In the genomic region with DNA sequence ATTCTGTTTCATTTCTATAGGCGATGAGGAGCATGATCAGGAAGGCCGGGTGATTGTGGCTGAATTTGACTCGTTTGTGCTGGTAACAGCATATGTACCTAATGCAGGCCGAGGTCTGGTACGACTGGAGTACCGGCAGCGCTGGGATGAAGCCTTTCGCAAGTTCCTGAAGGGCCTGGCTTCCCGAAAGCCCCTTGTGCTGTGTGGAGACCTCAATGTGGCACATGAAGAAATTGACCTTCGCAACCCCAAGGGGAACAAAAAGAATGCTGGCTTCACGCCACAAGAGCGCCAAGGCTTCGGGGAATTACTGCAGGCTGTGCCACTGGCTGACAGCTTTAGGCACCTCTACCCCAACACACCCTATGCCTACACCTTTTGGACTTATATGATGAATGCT, we compare ENCODE assay signal across 15 cellular contexts. TPM values are rescaled to one million over a fixed set of nuclear protein-coding genes. Genes with fewer than 3 reads are reported as not detected.
A peak's percentile ranks its signal among the peaks of the same experiment; 100 is the strongest.
DNase-seq lines count a peak whose midpoint lies in the region; ATAC-seq and TF ChIP-seq lines count a peak whose summit lies in the region.
"Had no signal": no experiment of that assay in that cellular context is flagged by ENCODE, and none has a peak within 500 bp of the region (broad histone marks: within the 10 kb centered on the region; RNA-seq: fewer than 3 reads in every experiment).

No MANE protein-coding gene starts in this region.

- H3K27me3 Mint-ChIP-seq in type B pancreatic cell = peaks cover 3% of the 10 kb centered on the region
- H3K27me3 Mint-ChIP-seq: CD4-positive, alpha-beta memory T cell had no signal

- no peaks in the 10 kb centered on the region for H3K9me2 ChIP-seq in GM23248 (ENCODE audit: insufficient read depth)

- H2AFZ ChIP-seq in ACC112 (ENCODE audit: low read length, unreplicated experiment) = no peak overlapping the region
- no peak overlapping the region for H2AFZ ChIP-seq in GM23248

- no peaks in the 10 kb centered on the region for H4K20me1 ChIP-seq in GM23248 (ENCODE audit: insufficient read depth)

- peaks cover 64% of the 10 kb centered on the region for H3K79me2 ChIP-seq in ACC112 (ENCODE audit: control insufficient read depth, insufficient read depth, low read length, unreplicated experiment)
- peaks cover 76% of the 10 kb centered on the region for H3K79me2 ChIP-seq in GM23248 (ENCODE audit: insufficient read depth)

- H3K36me3 Mint-ChIP-seq in type B pancreatic cell = peaks cover 23% of the 10 kb centered on the region

- ATAC-seq in GM21528 (IDR thresholded peaks at IDR 0.05; ENCODE audit: low FRiP score, unreplicated experiment) = no peak
- ATAC-seq in GM21367 (IDR thresholded peaks at IDR 0.05; ENCODE audit: unreplicated experiment) = no peak
- ATAC-seq: right cardiac atrium had no signal

- 82 to 85% methylated on average over 13 of the region's 13 CpGs for WGBS in GM23248 (ENCODE audit: low coverage in 1 of 2, low lambda C conversion rate in 2 of 2, missing lambda C conversion rate in 2 of 2), 2 experiments
- WGBS in mesodermal cell (ENCODE audit: insufficient coverage in 2 of 2), 2 experiments = 90 to 97% methylated on average over 12 to 13 of the region's 13 CpGs

- H3K4me1 Mint-ChIP-seq in type B pancreatic cell (ENCODE audit: unreplicated experiment) = peaks cover 24% of the 10 kb centered on the region

- peak overlapping the region; percentile 93; the same call in 1 of the 2 replicates for H3K27ac ChIP-seq in ACC112 (ENCODE audit: low read depth, low read length)
- peak overlapping the region; percentile 98 for H3K27ac ChIP-seq in GM23248
- H3K27ac ChIP-seq in RWPE1 = peak overlapping the region; percentile 56
- no peak overlapping the region for H3K27ac ChIP-seq in mesodermal cell (ENCODE audit: low read depth, low read length, severe bottlenecking)
- H3K27ac ChIP-seq: ascending aorta had no signal

- H3K4me1 ChIP-seq in ACC112 (ENCODE audit: control insufficient read depth, insufficient read depth, low read length, unreplicated experiment) = peaks cover 33% of the 10 kb centered on the region
- H3K4me1 ChIP-seq in GM23248 (ENCODE audit: insufficient read depth) = peaks cover 28% of the 10 kb centered on the region
- H3K4me1 ChIP-seq in mesodermal cell (ENCODE audit: control insufficient read depth, insufficient read depth, low read length, poor library complexity, severe bottlenecking) = peaks cover 20% of the 10 kb centered on the region

- POLR2A ChIA-PET in RWPE1 (lab: Yijun Ruan, JAX; ENCODE audit: low non-redundant PET) = no interaction called here

- H3K4me3 ChIP-seq in ACC112 (ENCODE audit: low read depth, low read length) (peak overlapping the region; percentile 93), GM23248 (peak overlapping the region; percentile 88), mesodermal cell (ENCODE audit: extremely low read depth, insufficient read depth, low read length, poor library complexity, severe bottlenecking) (peak overlapping the region; percentile 82)
- H3K4me3 ChIP-seq: ascending aorta had no signal

- peaks cover 18% of the 10 kb centered on the region; the same call in 1 of the 2 replicates for H3K36me3 ChIP-seq in ACC112 (ENCODE audit: insufficient read depth, low read length)
- H3K36me3 ChIP-seq in GM23248 (ENCODE audit: low read depth) = peaks cover 18% of the 10 kb centered on the region; the same call in 1 of the 2 replicates
- peaks cover 61% of the 10 kb centered on the region for H3K36me3 ChIP-seq in mesodermal cell (ENCODE audit: control insufficient read depth, insufficient read depth, low read length)

- no peak overlapping the region for H3K27ac Mint-ChIP-seq in type B pancreatic cell

- peaks cover 4% of the 10 kb centered on the region for H3K9me3 Mint-ChIP-seq in type B pancreatic cell
- H3K9me3 Mint-ChIP-seq: CD4-positive, alpha-beta memory T cell had no signal

- in situ Hi-C loops in GM23248 (cut with MboI) = no loop called here

- no peak overlapping the region for H3K4me3 Mint-ChIP-seq in type B pancreatic cell

- peak overlapping the region; percentile 95 for H3K9ac ChIP-seq in GM23248

- TF ChIP-seq CTCF in RWPE1 (conservative IDR thresholded peaks at IDR 0.05; ENCODE audit: low read depth) (no peak), type B pancreatic cell (conservative IDR thresholded peaks at IDR 0.05) (no peak)

- DNase-seq in GM23248 (no peak), RWPE1 (ENCODE audit: low spot score) (no peak), type B pancreatic cell (ENCODE audit: extremely low spot score, unreplicated experiment) (no peak), middle frontal gyrus (ENCODE audit: extremely low spot score, low spot score) (no peak)
- DNase-seq: CD4-positive, alpha-beta memory T cell; hippocampal formation; MG63; NCI-H526 had no signal

- CTCF ChIA-PET in RWPE1 (lab: Yijun Ruan, JAX) = no interaction called here

- H3K27me3 ChIP-seq in ACC112 (ENCODE audit: insufficient read depth, low read length) = no peaks in the 10 kb centered on the region
- H3K27me3 ChIP-seq in GM23248 (replicated peaks; ENCODE audit: insufficient read depth) = no peaks in the 10 kb centered on the region
- H3K27me3 ChIP-seq: ascending aorta, MG63, tibial nerve had no signal

- H3K4me2 ChIP-seq in GM23248 (ENCODE audit: unreplicated experiment) = peak overlapping the region; percentile 96

- peaks cover 22% of the 10 kb centered on the region for H3F3A ChIP-seq in GM23248 (ENCODE audit: insufficient read depth)

- H3K9me3 ChIP-seq in GM23248 (ENCODE audit: low read depth) = no peaks in the 10 kb centered on the region
- H3K9me3 ChIP-seq in mesodermal cell (ENCODE audit: control insufficient read depth, low read length) = no peaks in the 10 kb centered on the region
- H3K9me3 ChIP-seq: ascending aorta, MG63, tibial nerve had no signal

RNA-seq across cellular contexts. Expression of a gene that starts 1.9 kb away (rescaled TPM):
- total RNA-seq in GM23248 (2014; rRNA removed; shearing (Covaris generic)) = 60.6 and 89.8 TPM in 2 replicates
- polyA plus RNA-seq in GM23248 (2016; fragmentation: Nextera tagmentation; extraction: Ambion mirVana) = 124 and 129 TPM in 2 replicates
- polyA plus RNA-seq in mesodermal cell (2013, experiment 1 of 2) = 219 TPM
- 213 TPM for polyA plus RNA-seq in mesodermal cell (2013, experiment 2 of 2)
- total RNA-seq in type B pancreatic cell (ENCODE audit: low replicate concordance) = 228 and 319 TPM in 2 replicates

RNA-seq across cellular contexts. Expression of a gene that starts 2.4 kb away (rescaled TPM):
- 29.0 and 37.8 TPM in 2 replicates for total RNA-seq in GM23248 (2014; rRNA removed; shearing (Covaris generic))
- polyA plus RNA-seq in GM23248 (2016; fragmentation: Nextera tagmentation; extraction: Ambion mirVana) = 24.1 and 24.2 TPM in 2 replicates
- polyA plus RNA-seq in mesodermal cell (2013, experiment 1 of 2) = 27.3 TPM
- 22.7 TPM for polyA plus RNA-seq in mesodermal cell (2013, experiment 2 of 2)
- 37.4 and 57.1 TPM in 2 replicates for total RNA-seq in type B pancreatic cell (ENCODE audit: low replicate concordance)

RNA-seq across cellular contexts. Expression of a gene that starts 4.3 kb away (rescaled TPM):
- 18.6 and 244 TPM in 2 replicates for total RNA-seq in GM23248 (2014; rRNA removed; shearing (Covaris generic))
- polyA plus RNA-seq in GM23248 (2016; fragmentation: Nextera tagmentation; extraction: Ambion mirVana) = 21.6 and 22.1 TPM in 2 replicates
- polyA plus RNA-seq in mesodermal cell (2013, experiment 1 of 2) = 34.0 TPM
- 31.3 TPM for polyA plus RNA-seq in mesodermal cell (2013, experiment 2 of 2)
- 38.4 and 44.8 TPM in 2 replicates for total RNA-seq in type B pancreatic cell (ENCODE audit: low replicate concordance)

RNA-seq across cellular contexts. Expression of a gene that starts 12.2 kb away (rescaled TPM):
- 23.6 and 39.6 TPM in 2 replicates for total RNA-seq in GM23248 (2014; rRNA removed; shearing (Covaris generic))
- polyA plus RNA-seq in GM23248 (2016; fragmentation: Nextera tagmentation; extraction: Ambion mirVana) = 20.8 and 24.6 TPM in 2 replicates
- 81.2 TPM for polyA plus RNA-seq in mesodermal cell (2013, experiment 1 of 2)
- polyA plus RNA-seq in mesodermal cell (2013, experiment 2 of 2) = 60.0 TPM
- 36.9 and 66.3 TPM in 2 replicates for total RNA-seq in type B pancreatic cell (ENCODE audit: low replicate concordance)

RNA-seq across cellular contexts. Expression of a gene that starts 21.0 kb away (rescaled TPM):
- total RNA-seq in GM23248 (2014; rRNA removed; shearing (Covaris generic)) = not detected in 2 replicates
- polyA plus RNA-seq in GM23248 (2016; fragmentation: Nextera tagmentation; extraction: Ambion mirVana) = 0.05 TPM in 1 of 2 replicates, not detected in the other
- not detected for polyA plus RNA-seq in mesodermal cell (2013, experiment 1 of 2)
- polyA plus RNA-seq in mesodermal cell (2013, experiment 2 of 2) = not detected
- total RNA-seq in type B pancreatic cell (ENCODE audit: low replicate concordance) = not detected in 2 replicates
- total RNA-seq: ascending aorta had no signal
- polyA plus RNA-seq: CD4-positive, alpha-beta memory T cell had no signal
